9 cellular contexts compared by ENCODE assay signal in genomic region chr1:206725053-206725963, GRCh38. TPM values are rescaled to one million over a fixed set of nuclear protein-coding genes. Genes with fewer than 3 reads are reported as not detected.
DNase-seq lines count a peak whose midpoint lies in the region; TF ChIP-seq lines count a peak whose summit lies in the region.
"Had no signal": no experiment of that assay in that cellular context is flagged by ENCODE, and none has a peak within 500 bp of the region (broad histone marks: within the 10 kb centered on the region; RNA-seq: fewer than 3 reads in every experiment).

No MANE protein-coding gene starts in this region.

- peak overlapping the region; percentile 11 for H4K8ac ChIP-seq in H9 (replicated peaks; ENCODE audit: insufficient read length, low read depth, low read length)

- H3K27me3 ChIP-seq in H9 (ENCODE audit: insufficient read depth, low read length) (no peaks in the 10 kb centered on the region), ovary (no peaks in the 10 kb centered on the region)

- H3K4me2 ChIP-seq in H9 (ENCODE audit: insufficient read depth, insufficient read length, low read length): no peak overlapping the region

- no peak overlapping the region for H2AFZ ChIP-seq in H9 (ENCODE audit: low read length)

- H3K9me3 Mint-ChIP-seq in CD14-positive monocyte (no peaks in the 10 kb centered on the region), H9 (no peaks in the 10 kb centered on the region)
- H3K9me3 Mint-ChIP-seq: IgD-negative memory B cell had no signal

- TF ChIP-seq EP300 in ovary (IDR thresholded peaks at IDR 0.05): no peak

- TF ChIP-seq POLR2A in ovary (IDR thresholded peaks at IDR 0.05): no peak

- no peak overlapping the region for H2BK20ac ChIP-seq in H9 (ENCODE audit: low read depth, low read length, poor library complexity, severe bottlenecking)

- peaks cover 73% of the 10 kb centered on the region for H3K4me1 Mint-ChIP-seq in CD14-positive monocyte
- peaks cover 26 to 31% of the 10 kb centered on the region in 2 experiments for H3K4me1 Mint-ChIP-seq in H9

- no peak overlapping the region for H3K18ac ChIP-seq in H9 (ENCODE audit: insufficient read length, low read depth, low read length)

- no peak overlapping the region for H2AK5ac ChIP-seq in H9 (ENCODE audit: insufficient read length, low read length)

- no peak overlapping the region for H3K27ac ChIP-seq in H9 (ENCODE audit: insufficient read length, low read depth, low read length)
- no peak overlapping the region for H3K27ac ChIP-seq in ovary

- H2BK15ac ChIP-seq in H9 (ENCODE audit: low read depth, low read length): no peak overlapping the region

- H3K4me3 ChIP-seq in ovary: no peak overlapping the region

- no peak overlapping the region for H2BK5ac ChIP-seq in H9 (ENCODE audit: insufficient read length, low read length)

- H3K4ac ChIP-seq in H9 (ENCODE audit: low read depth, low read length): no peak overlapping the region

- TF ChIP-seq CTCF in CD14-positive monocyte (IDR thresholded peaks at IDR 0.05) (no peak), H9 (conservative IDR thresholded peaks at IDR 0.05) (peak; percentile 74), ovary (IDR thresholded peaks at IDR 0.05) (no peak)

- no peaks in the 10 kb centered on the region for H3K79me1 ChIP-seq in H9 (ENCODE audit: insufficient read depth, low read depth, low read length, poor library complexity, severe bottlenecking)

- no peak overlapping the region for H3K9ac ChIP-seq in H9 (ENCODE audit: extremely low read depth, insufficient read length, low read length)

- H3K36me3 ChIP-seq in ovary: no peaks in the 10 kb centered on the region

- H3K27ac Mint-ChIP-seq in CD14-positive monocyte: peak overlapping the region in 4 of 7 donors; percentile 12 to 67 (median 49)
- H3K27ac Mint-ChIP-seq in H9: peak overlapping the region in 1 of 3 experiments; percentile 28; a peak in 1 of 7 replicates

- no peak overlapping the region for H3K14ac ChIP-seq in H9 (ENCODE audit: insufficient read depth, low read length)

- intact Hi-C loops in CD14-positive monocyte (cut with micrococcal nuclease) (loop anchor here in 1 of 2 donors (5.0 kb wide), 1 partner anchor 187 kb away; no protein-coding TSS in a partner anchor), ovary (cut with DNase I) (loop anchor here in 1 of 4 donors (10.0 kb wide), 1 partner anchor 91 kb away; the partner anchor contains the start of gene DYRK3)

- H4K91ac ChIP-seq in H9 (ENCODE audit: insufficient read length, low read depth, low read length): no peak overlapping the region

- H3K4me1 ChIP-seq in H9 (ENCODE audit: insufficient read depth, low read length) (peaks cover 2% of the 10 kb centered on the region; the same call in 1 of the 2 replicates), ovary (ENCODE audit: insufficient read depth) (peaks cover 10% of the 10 kb centered on the region)

- DNase-seq in CD14-positive monocyte (ENCODE audit: low spot score): no peak
- peak; percentile 73 for DNase-seq in H9
- DNase-seq in RKO (ENCODE audit: low spot score): peak; percentile 45
- peak; percentile 64 for DNase-seq in activated naive CD4-positive, alpha-beta T cell treated with anti-CD3 and anti-CD28 coated beads, Interleukin-2, amount 50 U/mL, for 16 hours
- DNase-seq in iPS-NIHi7 (ENCODE audit: extremely low spot score): peak; percentile 75
- peak; percentile 24 for DNase-seq in stimulated activated CD8-positive, alpha-beta memory T cell treated with anti-CD3 and anti-CD28 coated beads, Interleukin-15, amount 100 ng/mL, for 1 hour (ENCODE audit: low read depth)
- no peak for DNase-seq in ovary
- DNase-seq in NCI-H1105 treated with DMSO at 0.1 percent for 48 hours (lab: John Stamatoyannopoulos, UW): no peak

- no peak overlapping the region for H2BK120ac ChIP-seq in H9 (ENCODE audit: low read depth, low read length, poor library complexity, severe bottlenecking)

- no peaks in the 10 kb centered on the region for H3K9me3 ChIP-seq in H9 (ENCODE audit: control insufficient read depth, low read depth, low read length)
- H3K9me3 ChIP-seq in ovary: no peaks in the 10 kb centered on the region

- H4K20me1 ChIP-seq in H9 (ENCODE audit: control insufficient read depth, insufficient read depth, insufficient read length): no peaks in the 10 kb centered on the region

- H3K79me2 ChIP-seq in H9 (ENCODE audit: insufficient read depth, low read length): no peaks in the 10 kb centered on the region

- H3K23ac ChIP-seq in H9 (ENCODE audit: insufficient read length, low read depth, low read length): no peak overlapping the region

- peaks cover 21 to 24% of the 10 kb centered on the region in 2 donors for H3K36me3 Mint-ChIP-seq in CD14-positive monocyte
- peaks cover 0 to 15% (median 14%) of the 10 kb centered on the region in 3 experiments; a peak in 5 of 7 replicates for H3K36me3 Mint-ChIP-seq in H9 (ENCODE audit: insufficient read depth in 1 of 3, low read depth in 3 of 3)
- H3K36me3 Mint-ChIP-seq: IgD-negative memory B cell had no signal

- no peak overlapping the region for H3T11ph ChIP-seq in H9 (ENCODE audit: low read length)

- H2BK12ac ChIP-seq in H9 (ENCODE audit: insufficient read length, low read depth, low read length): no peak overlapping the region

- H3K27me3 Mint-ChIP-seq in CD14-positive monocyte (ENCODE audit: low read depth in 3 of 3) (peaks cover 0 to 5% (median 4%) of the 10 kb centered on the region in 3 donors), H9 (ENCODE audit: low read depth) (no peaks in the 10 kb centered on the region; the same call in 1 of the 2 replicates)
- H3K27me3 Mint-ChIP-seq: IgD-negative memory B cell had no signal

- H3K23me2 ChIP-seq in H9 (ENCODE audit: insufficient read length, low read depth, low read length, poor library complexity, severe bottlenecking): no peaks in the 10 kb centered on the region

- no peak overlapping the region for H3K56ac ChIP-seq in H9 (ENCODE audit: insufficient read length, low read depth, low read length)

- WGBS in H9 (ENCODE audit: extremely low coverage, insufficient read length, low lambda C conversion rate): no CpG with 5 or more reads among the region's 11 CpGs
- 79 to 82% (median 81%) methylated on average over 11 of the region's 11 CpGs for WGBS in ovary, 3 donors

- no peak overlapping the region for H3K4me3 Mint-ChIP-seq in CD14-positive monocyte
- H3K4me3 Mint-ChIP-seq in H9: no peak overlapping the region

- no peak overlapping the region for H4K5ac ChIP-seq in H9 (ENCODE audit: insufficient read length, low read depth, low read length)

RNA-seq across cellular contexts. Expression of gene MAPKAPK2, which starts 40.6 kb away (rescaled TPM):
- polyA plus RNA-seq in CD14-positive monocyte (1 to 10 TPM; 1.6 to 2.2 TPM), ovary (10 to 100 TPM; 34.5 to 64.7 TPM)
- total RNA-seq in H9 (2021) (48.0 and 50.1 TPM in 2 replicates), ovary (10 to 100 TPM; 28.4 to 71.2 (median 66.2) TPM)

RNA-seq across cellular contexts. Expression of gene IL19, which starts 45.3 kb away (rescaled TPM):
- polyA plus RNA-seq in CD14-positive monocyte: not detected
- total RNA-seq in H9 (2021): not detected in 2 replicates
- total RNA-seq in ovary: not detected
- polyA plus RNA-seq in ovary: not detected
- polyA plus RNA-seq: IgD-negative memory B cell had no signal

RNA-seq across cellular contexts. Expression of gene IL10, which starts 47.0 kb away (rescaled TPM):
- 1 to 10 TPM; 4.1 to 7.8 TPM for polyA plus RNA-seq in CD14-positive monocyte
- total RNA-seq in H9 (2021): not detected in 2 replicates
- 1 to 10 TPM in 3 of 7 donors, under 1 TPM in 3, not detected in 1; 0.25 to 2.7 (median 0.94) TPM for total RNA-seq in ovary
- 1 to 10 TPM; 3.2 to 4.0 TPM for polyA plus RNA-seq in ovary

Comparison
In these comparisons a context has a peak if more than half of its experiments do, and no peak if none do; other contexts are left out.
1. DNase-seq: peak in H9 (single experiment), RKO (single experiment), activated naive CD4-positive, alpha-beta T cell treated with anti-CD3 and anti-CD28 coated beads, Interleukin-2, amount 50 U/mL, for 16 hours (single experiment), iPS-NIHi7 (single experiment) and stimulated activated CD8-positive, alpha-beta memory T cell treated with anti-CD3 and anti-CD28 coated beads, Interleukin-15, amount 100 ng/mL, for 1 hour (single experiment); none in CD14-positive monocyte (single experiment), ovary (0 of 5) and NCI-H1105 treated with DMSO at 0.1 percent for 48 hours (single experiment).